Comparison of ENCODE assay signal across 1 cellular context in the genomic region with DNA sequence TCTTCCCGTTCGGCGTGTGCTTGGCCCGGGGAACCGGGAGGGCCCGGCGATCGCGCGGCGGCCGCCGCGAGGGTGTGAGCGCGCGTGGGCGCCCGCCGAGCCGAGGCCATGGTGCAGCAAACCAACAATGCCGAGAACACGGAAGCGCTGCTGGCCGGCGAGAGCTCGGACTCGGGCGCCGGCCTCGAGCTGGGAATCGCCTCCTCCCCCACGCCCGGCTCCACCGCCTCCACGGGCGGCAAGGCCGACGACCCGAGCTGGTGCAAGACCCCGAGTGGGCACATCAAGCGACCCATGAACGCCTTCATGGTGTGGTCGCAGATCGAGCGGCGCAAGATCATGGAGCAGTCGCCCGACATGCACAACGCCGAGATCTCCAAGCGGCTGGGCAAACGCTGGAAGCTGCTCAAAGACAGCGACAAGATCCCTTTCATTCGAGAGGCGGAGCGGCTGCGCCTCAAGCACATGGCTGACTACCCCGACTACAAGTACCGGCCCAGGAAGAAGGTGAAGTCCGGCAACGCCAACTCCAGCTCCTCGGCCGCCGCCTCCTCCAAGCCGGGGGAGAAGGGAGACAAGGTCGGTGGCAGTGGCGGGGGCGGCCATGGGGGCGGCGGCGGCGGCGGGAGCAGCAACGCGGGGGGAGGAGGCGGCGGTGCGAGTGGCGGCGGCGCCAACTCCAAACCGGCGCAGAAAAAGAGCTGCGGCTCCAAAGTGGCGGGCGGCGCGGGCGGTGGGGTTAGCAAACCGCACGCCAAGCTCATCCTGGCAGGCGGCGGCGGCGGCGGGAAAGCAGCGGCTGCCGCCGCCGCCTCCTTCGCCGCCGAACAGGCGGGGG.
A peak's percentile ranks its signal among the peaks of the same experiment; 100 is the strongest.
TF ChIP-seq lines count a peak whose summit lies in the region.

No MANE protein-coding gene starts in this region.

TF ChIP-seq in H1, 55 proteins besides CTCF, POLR2A, EP300 and RAD21 (continued from another document):
- TF ChIP-seq ZNF274 (IDR thresholded peaks at IDR 0.05; ENCODE audit: borderline replicate concordance, extremely low read depth, low read length) (no peak), TBP (IDR thresholded peaks at IDR 0.05; ENCODE audit: low read depth, low read length) (no peak), POU5F1 (IDR thresholded peaks at IDR 0.05; ENCODE audit: low read depth, low read length) (no peak), POLR2AphosphoS5 (IDR thresholded peaks at IDR 0.05; ENCODE audit: low read depth, low read length) (peak; percentile 65; the same call in 1 of the 2 replicates), PHF8 (conservative IDR thresholded peaks at IDR 0.05; ENCODE audit: low read depth, low read length) (no peak)
- TF ChIP-seq, protein P1, sequence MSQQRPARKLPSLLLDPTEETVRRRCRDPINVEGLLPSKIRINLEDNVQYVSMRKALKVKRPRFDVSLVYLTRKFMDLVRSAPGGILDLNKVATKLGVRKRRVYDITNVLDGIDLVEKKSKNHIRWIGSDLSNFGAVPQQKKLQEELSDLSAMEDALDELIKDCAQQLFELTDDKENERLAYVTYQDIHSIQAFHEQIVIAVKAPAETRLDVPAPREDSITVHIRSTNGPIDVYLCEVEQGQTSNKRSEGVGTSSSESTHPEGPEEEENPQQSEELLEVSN (IDR thresholded peaks at IDR 0.05), result 0 out of 2 replicates have a peak, but pooled peaks have one; percentile 14
